11 cellular contexts compared by ENCODE assay signal in genomic region chr1:165829888-165830287, GRCh38. TPM values are rescaled to one million over a fixed set of nuclear protein-coding genes. Genes with fewer than 3 reads are reported as not detected.
DNase-seq lines count a peak whose midpoint lies in the region; ATAC-seq and TF ChIP-seq lines count a peak whose summit lies in the region.
"Had no signal": no experiment of that assay in that cellular context is flagged by ENCODE, and none has a peak within 500 bp of the region (broad histone marks: within the 10 kb centered on the region; RNA-seq: fewer than 3 reads in every experiment).

No MANE protein-coding gene starts in this region.

- BruUV-seq in MCF 10A (replicated peaks; lab: Mats Ljungman, UMichigan) = no TSS peak
- BruUV-seq in PC-9 (replicated peaks; lab: Mats Ljungman, UMichigan) = no TSS peak

- H3K4me1 ChIP-seq in breast epithelium (no peaks in the 10 kb centered on the region), PC-9 (replicated peaks; ENCODE audit: insufficient read depth) (peaks cover 17% of the 10 kb centered on the region), stomach (peaks cover 16 to 41% (median 29%) of the 10 kb centered on the region in 4 donors)

- CTCF ChIA-PET in MCF 10A (lab: Yijun Ruan, JAX) = interaction anchor here (0.6 to 6.2 kb wide), 25 partner anchors 9 to 1234 kb away, joined by 3 to 59 read pairs (median 6); partner anchors contain the start of gene TMCO1
- CTCF ChIA-PET in PC-9 (lab: Charles Lee) = no interaction called here

- no peaks in the 10 kb centered on the region for H3K27me3 Mint-ChIP-seq in MCF 10A (ENCODE audit: insufficient read depth, unreplicated experiment)
- H3K27me3 Mint-ChIP-seq: activated naive CD8-positive, alpha-beta T cell treated with anti-CD3 and anti-CD28 coated beads, Interleukin-2, amount 10 ng/mL, durations not matched to agents 7 days and 5 days had no signal

- peaks cover 6% of the 10 kb centered on the region for H3K36me3 Mint-ChIP-seq in MCF 10A (ENCODE audit: insufficient read depth, unreplicated experiment)

- ATAC-seq in GM18907 (IDR thresholded peaks at IDR 0.05; ENCODE audit: unreplicated experiment) (no peak), GM19324 (IDR thresholded peaks at IDR 0.05; ENCODE audit: low FRiP score, unreplicated experiment) (no peak)

- TF ChIP-seq CTCF in MCF 10A (IDR thresholded peaks at IDR 0.05; ENCODE audit: unreplicated experiment) (no peak), breast epithelium (IDR thresholded peaks at IDR 0.05) (no peak), PC-9 (conservative IDR thresholded peaks at IDR 0.05) (no peak), foreskin fibroblast (IDR thresholded peaks at IDR 0.05; ENCODE audit: low read depth, low read length) (no peak), stomach (IDR thresholded peaks at IDR 0.05) (no peak)

- DNase-seq in MCF 10A (ENCODE audit: unreplicated experiment) (no peak), breast epithelium (ENCODE audit: low spot score in 2 of 2) (no peak), PC-9 (no peak), foreskin fibroblast (peak in 1 of 2 donors; percentile 4), stomach (no peak), NCI-H2029 (lab: John Stamatoyannopoulos, UW) (no peak)
- DNase-seq: activated naive CD8-positive, alpha-beta T cell treated with anti-CD3 and anti-CD28 coated beads, Interleukin-2, amount 10 ng/mL, durations not matched to agents 7 days and 5 days; GOT3; left ventricle myocardium inferior had no signal

- H3K27ac ChIP-seq in breast epithelium = peak overlapping the region in 1 of 2 donors; percentile 88
- H3K27ac ChIP-seq in PC-9 = peak overlapping the region; percentile 79
- peak overlapping the region in 4 of 5 donors; percentile 91 to 98 (median 94) for H3K27ac ChIP-seq in stomach

- H2AFZ ChIP-seq in PC-9 = no peak overlapping the region; the same call in 1 of the 2 replicates

- H3K4me3 ChIP-seq in breast epithelium = no peak overlapping the region
- peak overlapping the region; percentile 62 for H3K4me3 ChIP-seq in PC-9
- H3K4me3 ChIP-seq in foreskin fibroblast (ENCODE audit: low read depth in 1 of 2, low read length in 2 of 2) = peak overlapping the region; percentile 66 to 77
- peak overlapping the region in 2 of 4 donors; percentile 72 to 94 for H3K4me3 ChIP-seq in stomach

- peaks cover 16% of the 10 kb centered on the region; the same call in 1 of the 2 replicates for H3F3A ChIP-seq in PC-9 (ENCODE audit: insufficient read depth, low read depth)

- H3K79me2 ChIP-seq in PC-9 (ENCODE audit: low read depth) = peaks cover 77% of the 10 kb centered on the region

- 68 to 91% (median 80%) methylated on average over 4 of the region's 4 CpGs for WGBS in stomach, 5 donors

- H3K9me3 Mint-ChIP-seq in MCF 10A (ENCODE audit: unreplicated experiment) = no peaks in the 10 kb centered on the region
- H3K9me3 Mint-ChIP-seq: activated naive CD8-positive, alpha-beta T cell treated with anti-CD3 and anti-CD28 coated beads, Interleukin-2, amount 10 ng/mL, durations not matched to agents 7 days and 5 days had no signal

- TF ChIP-seq POLR2A in breast epithelium (IDR thresholded peaks at IDR 0.05) = no peak
- no peak for TF ChIP-seq POLR2A in stomach (IDR thresholded peaks at IDR 0.05)

- peak overlapping the region; percentile 96 for H3K4me3 Mint-ChIP-seq in MCF 10A (ENCODE audit: unreplicated experiment)

- peak overlapping the region; percentile 99 for H3K4me2 ChIP-seq in PC-9

- H3K27me3 ChIP-seq in breast epithelium (no peaks in the 10 kb centered on the region), PC-9 (ENCODE audit: insufficient read depth, low read depth) (no peaks in the 10 kb centered on the region), stomach (no peaks in the 10 kb centered on the region)

- H4K20me1 ChIP-seq in PC-9 (ENCODE audit: insufficient read depth) = peaks cover 45% of the 10 kb centered on the region

- H3K4me1 Mint-ChIP-seq in MCF 10A (ENCODE audit: insufficient read depth, unreplicated experiment) = peaks cover 43% of the 10 kb centered on the region

- no peaks in the 10 kb centered on the region for H3K36me3 ChIP-seq in breast epithelium
- H3K36me3 ChIP-seq in PC-9 (ENCODE audit: low read depth) = no peaks in the 10 kb centered on the region
- no peaks in the 10 kb centered on the region for H3K36me3 ChIP-seq in stomach
- H3K36me3 ChIP-seq: left ventricle myocardium inferior had no signal

- H3K9me3 ChIP-seq in breast epithelium (no peaks in the 10 kb centered on the region), PC-9 (ENCODE audit: insufficient read depth, low read depth) (no peaks in the 10 kb centered on the region), stomach (no peaks in the 10 kb centered on the region)
- H3K9me3 ChIP-seq: left ventricle myocardium inferior had no signal

- peak overlapping the region; percentile 90 for H3K27ac Mint-ChIP-seq in MCF 10A (ENCODE audit: low read depth, unreplicated experiment)

- POLR2A ChIA-PET in MCF 10A (lab: Yijun Ruan, JAX) = interaction anchor here (0.7 to 5.8 kb wide), 29 partner anchors 9 to 437 kb away, joined by 3 to 118 read pairs (median 6); partner anchors contain the start of genes ALDH9A1, MGST3 and TMCO1
- POLR2A ChIA-PET in PC-9 (lab: Charles Lee; ENCODE audit: unreplicated experiment) = no interaction called here

- intact Hi-C loops in MCF 10A (cut with micrococcal nuclease) = loop anchor here (1.0 to 5.0 kb wide), 7 partner anchors 21 to 228 kb away; partner anchors contain the start of gene MGST3
- intact Hi-C loops in breast epithelium (cut with DNase I; ENCODE audit: low total_unique reads) = loop anchor here (10.0 kb wide), 1 partner anchor 65 kb away; no protein-coding TSS in a partner anchor
- intact Hi-C loops in PC-9 (cut with micrococcal nuclease; ENCODE audit: unreplicated experiment) = loop anchor here (1.0 to 10.0 kb wide), 5 partner anchors 57 to 195 kb away; partner anchors contain the start of gene MGST3
- intact Hi-C loops in stomach (cut with DNase I; ENCODE audit: low total_unique reads) = loop anchor here (10.0 kb wide), 1 partner anchor 65 kb away; the partner anchor contains the start of gene TMCO1

- no peak for TF ChIP-seq EP300 in stomach (IDR thresholded peaks at IDR 0.05)

- H3K9me2 ChIP-seq in PC-9 (ENCODE audit: insufficient read depth) = no peaks in the 10 kb centered on the region

RNA-seq across cellular contexts. Expression of gene UCK2, which starts 2.5 kb away (rescaled TPM):
- total RNA-seq in MCF 10A (2022) (108 and 144 TPM in 2 replicates), breast epithelium (10 to 100 TPM; 13.6 to 51.1 (median 45.9) TPM), PC-9 (2021) (54.8 and 59.9 TPM in 2 replicates), stomach (10 to 100 TPM; 12.3 to 72.8 (median 40.4) TPM)
- polyA plus RNA-seq in stomach = 10 to 100 TPM; 16.5 to 21.5 (median 20.5) TPM

Comparison
In these comparisons a context has a peak if more than half of its experiments do, and no peak if none do; other contexts are left out.
1. H3K4me3 ChIP-seq: peak in PC-9 (single experiment) and foreskin fibroblast (2 of 2); none in breast epithelium (0 of 3).